8 cellular contexts compared by ENCODE assay signal in the genomic region with DNA sequence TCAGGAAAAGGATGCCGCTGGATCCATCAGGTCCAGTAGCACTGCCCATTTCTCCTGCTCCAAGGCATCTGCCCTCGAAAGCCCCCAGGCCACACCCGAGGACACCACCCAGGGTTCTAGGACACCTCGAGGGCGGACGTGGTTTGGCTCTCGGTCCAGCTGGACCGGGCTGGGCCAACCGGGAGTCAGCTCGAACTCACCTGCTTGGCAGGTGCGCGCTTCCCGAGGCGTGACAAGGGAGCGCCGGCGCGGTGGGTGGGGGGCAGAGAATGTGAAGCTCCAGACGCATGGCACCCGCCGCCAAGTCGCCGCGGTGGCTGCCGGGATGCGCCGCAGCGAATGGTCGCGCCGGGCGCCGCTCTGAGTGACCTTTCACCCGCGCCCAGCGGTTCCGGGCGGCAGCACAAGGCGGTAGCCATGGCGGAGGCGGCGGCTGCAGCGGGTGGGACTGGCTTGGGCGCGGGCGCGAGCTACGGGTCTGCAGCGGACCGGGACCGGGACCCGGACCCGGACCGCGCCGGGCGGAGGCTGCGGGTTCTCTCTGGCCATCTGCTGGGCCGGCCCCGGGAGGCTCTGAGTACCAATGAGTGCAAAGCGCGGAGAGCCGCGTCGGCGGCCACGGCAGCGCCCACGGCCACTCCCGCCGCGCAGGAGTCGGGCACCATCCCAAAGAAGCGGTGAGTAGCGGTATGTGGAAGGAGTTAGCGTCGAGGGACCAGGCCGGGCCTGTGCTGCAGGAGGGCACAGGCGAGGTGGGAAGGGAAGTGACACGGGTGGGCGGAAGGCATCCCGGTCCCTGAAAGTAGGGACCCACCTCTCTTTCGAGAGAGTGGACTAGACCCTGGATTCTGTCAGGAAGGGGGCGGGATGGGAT. TPM values are rescaled to one million over a fixed set of nuclear protein-coding genes. Genes with fewer than 3 reads are reported as not detected.
DNase-seq lines count a peak whose midpoint lies in the region; ATAC-seq and TF ChIP-seq lines count a peak whose summit lies in the region.

A gene (plus strand): TSS at position 401 of the 874 bp plus-strand sequence. CDS start 17 bp downstream, at position 418.

- H3K9me3 ChIP-seq in osteoblast (ENCODE audit: low read depth, low read length) (no peaks in the 10 kb centered on the region), testis (no peaks in the 10 kb centered on the region)

- in situ Hi-C loops in SK-MEL-5 (cut with HindIII; ENCODE audit: low pct_unique_long_range_greater_than_20kb, low sequenced_read_pairs) = no loop called here

- peaks cover 39% of the 10 kb centered on the region for H3K79me2 ChIP-seq in KMS-11 (ENCODE audit: insufficient read depth, low read depth)
- peaks cover 43% of the 10 kb centered on the region for H3K79me2 ChIP-seq in osteoblast (ENCODE audit: insufficient read depth, low read length)

- H3K4me1 ChIP-seq in KMS-11 (ENCODE audit: low read depth, poor library complexity, severe bottlenecking) = peaks cover 33% of the 10 kb centered on the region
- H3K4me1 ChIP-seq in osteoblast (ENCODE audit: insufficient read depth, low read length) = peaks cover 28% of the 10 kb centered on the region
- H3K4me1 ChIP-seq in testis = no peaks in the 10 kb centered on the region

- H3K4me3 ChIP-seq in KMS-11 (IDR thresholded peaks at IDR 0.05; ENCODE audit: insufficient read depth, low read depth, low read length) (peak within 1 kb of the TSS; percentile 95), osteoblast (ENCODE audit: insufficient read depth, low read length) (peak within 1 kb of the TSS; percentile 89), testis (peak within 1 kb of the TSS; percentile 85 to 97)

- TF ChIP-seq POLR2A in testis (IDR thresholded peaks at IDR 0.05) = no peak

- no peaks in the 10 kb centered on the region for H3K27me3 ChIP-seq in KMS-11 (ENCODE audit: insufficient read depth, low read depth)
- H3K27me3 ChIP-seq in osteoblast (ENCODE audit: insufficient read depth, low read length) = no peaks in the 10 kb centered on the region
- H3K27me3 ChIP-seq in testis = no peaks in the 10 kb centered on the region

- intact Hi-C loops in testis (cut with DNase I; ENCODE audit: low total_unique reads) = no loop called here

- H3K27ac ChIP-seq in KMS-11 = peak within 1 kb of the TSS; percentile 52
- H3K27ac ChIP-seq in osteoblast (ENCODE audit: low read depth, low read length) = peak within 1 kb of the TSS; percentile 71
- peak within 1 kb of the TSS; percentile 76 to 80 for H3K27ac ChIP-seq in testis

- TF ChIP-seq CTCF in KMS-11 (conservative IDR thresholded peaks at IDR 0.05; ENCODE audit: low read depth, low read length) = no peak
- TF ChIP-seq CTCF in osteoblast (IDR thresholded peaks at IDR 0.05; ENCODE audit: extremely low read depth, low read depth, low read length) = no peak
- peak in 2 of 3 experiments; percentile 36 to 43 for TF ChIP-seq CTCF in testis (IDR thresholded peaks at IDR 0.05)

- H3K4me2 ChIP-seq in KMS-11 (peak within 1 kb of the TSS; percentile 96), osteoblast (ENCODE audit: insufficient read depth, low read length) (peak within 1 kb of the TSS; percentile 94)

- H3K36me3 ChIP-seq in KMS-11 (ENCODE audit: insufficient read depth) = no peaks in the 10 kb centered on the region
- no peaks in the 10 kb centered on the region for H3K36me3 ChIP-seq in osteoblast (ENCODE audit: insufficient read depth, low read length)
- no peaks in the 10 kb centered on the region for H3K36me3 ChIP-seq in testis (ENCODE audit: low read depth, missing control alignments)

- peak within 1 kb of the TSS; percentile 91 for H3K9ac ChIP-seq in KMS-11

- no peaks in the 10 kb centered on the region for H4K20me1 ChIP-seq in KMS-11 (ENCODE audit: insufficient read depth)
- H4K20me1 ChIP-seq in osteoblast (ENCODE audit: insufficient read depth, low read length) = peaks cover 8% of the 10 kb centered on the region

- WGBS in testis, 2 donors = 0% methylated on average over 34 to 82 of the region's 84 CpGs

- ATAC-seq in GM21786 (IDR thresholded peaks at IDR 0.05; ENCODE audit: unreplicated experiment) = peak; percentile 91

- H2AFZ ChIP-seq in KMS-11 (ENCODE audit: low read depth) = peak within 1 kb of the TSS; percentile 100
- H2AFZ ChIP-seq in osteoblast (ENCODE audit: low read length) = peak within 1 kb of the TSS; percentile 98

- DNase-seq in EH (ENCODE audit: low read depth) (peak; percentile 69), SK-MEL-5 (ENCODE audit: low read depth, low spot score) (peak; percentile 63), glomerular endothelial cell (ENCODE audit: extremely low read depth, low read depth, low spot score) (no peak), osteoblast (ENCODE audit: insufficient read length, low spot score, missing footprints) (peak; percentile 94), testis (peak; percentile 87)
- DNase-seq in activated naive CD4-positive, alpha-beta T cell treated with Interleukin-2 at 50 U/mL for 16 hours = peak; percentile 80

RNA-seq across cellular contexts. Expression of the gene that starts here (rescaled TPM):
- total RNA-seq in SK-MEL-5 (2014; rRNA removed; shearing (Covaris generic)) = 51.2 and 66.6 TPM in 2 replicates
- polyA plus RNA-seq in SK-MEL-5 (2015; cell fraction: cytosol; rRNA removed) = 34.2 and 46.3 TPM in 2 replicates
- 42.7 and 44.4 TPM in 2 replicates for polyA plus RNA-seq in SK-MEL-5 (2015; cell fraction: nucleus; rRNA removed)
- total RNA-seq in glomerular endothelial cell = 42.5 and 53.9 TPM in 2 replicates
- total RNA-seq in osteoblast = 32.1 and 34.0 TPM in 2 replicates
- 10 to 100 TPM; 55.7 to 73.4 TPM for total RNA-seq in testis
- 36.7 TPM for polyA plus RNA-seq in testis (ENCODE audit: insufficient read depth, low read depth, low replicate concordance)

Comparison
In these comparisons a context has a peak if more than half of its experiments do, and no peak if none do; other contexts are left out.
1. CTCF ChIP-seq: peak in testis (2 of 3); none in KMS-11 (single experiment) and osteoblast (single experiment).
2. Peak in every context shown above with its lines, with median percentiles within 50 percentile points of each other: H3K27ac ChIP-seq and H3K4me3 ChIP-seq.